Comparison of ENCODE assay signal across 8 cellular contexts in genomic region chr17:38559025-38559879, GRCh38. TPM values are rescaled to one million over a fixed set of nuclear protein-coding genes. Genes with fewer than 3 reads are reported as not detected.
DNase-seq lines count a peak whose midpoint lies in the region; ATAC-seq and TF ChIP-seq lines count a peak whose summit lies in the region.

No MANE protein-coding gene starts in this region.

- H3K9me3 ChIP-seq in Caco-2 = no peaks in the 10 kb centered on the region
- H3K9me3 ChIP-seq in cardiac muscle cell (ENCODE audit: low read depth) = no peaks in the 10 kb centered on the region

- CTCF ChIA-PET in Caco-2 (lab: Charles Lee) = interaction anchor here (0.6 to 3.2 kb wide), 22 partner anchors 12 to 312 kb away, joined by 3 to 292 read pairs (median 8); partner anchors contain the start of gene SRCIN1

- no peaks in the 10 kb centered on the region for H3K27me3 ChIP-seq in Caco-2 (replicated peaks; ENCODE audit: control insufficient read depth, insufficient read depth, low read length)
- H3K27me3 ChIP-seq in cardiac muscle cell = peaks cover 60% of the 10 kb centered on the region
- H3K27me3 ChIP-seq in rectal smooth muscle tissue (ENCODE audit: control insufficient read depth, insufficient read depth, low read length) = peaks cover 13% of the 10 kb centered on the region

- H3K36me3 ChIP-seq in Caco-2 (ENCODE audit: control insufficient read depth, insufficient read depth, low read length) = no peaks in the 10 kb centered on the region; the same call in 1 of the 2 replicates
- H3K36me3 ChIP-seq in cardiac muscle cell = no peaks in the 10 kb centered on the region
- no peaks in the 10 kb centered on the region for H3K36me3 ChIP-seq in rectal smooth muscle tissue (ENCODE audit: control insufficient read depth, insufficient read depth, low read length)
- H3K36me3 ChIP-seq in urinary bladder (ENCODE audit: insufficient read depth) = no peaks in the 10 kb centered on the region

- peak; percentile 96 to 97 for DNase-seq in Caco-2
- peak; percentile 83 for DNase-seq in MV-4-11 (lab: John Stamatoyannopoulos, UW)
- DNase-seq in SHP77 treated with DMSO at 0.1 percent for 48 hours (lab: John Stamatoyannopoulos, UW) = peak; percentile 89
- peak; percentile 95 for DNase-seq in activated naive CD4-positive, alpha-beta T cell treated with Interleukin-2 at 50 U/mL for 16 hours
- DNase-seq in cardiac muscle cell (ENCODE audit: low read depth in 1 of 2, low spot score in 1 of 2) = peak; percentile 84 to 87

- no peaks in the 10 kb centered on the region for H3K27me3 Mint-ChIP-seq in Caco-2 (ENCODE audit: insufficient read depth, unreplicated experiment)

- peak; percentile 67 for ATAC-seq in GM21737 (IDR thresholded peaks at IDR 0.05; ENCODE audit: unreplicated experiment)

- peaks cover 22% of the 10 kb centered on the region for H3K36me3 Mint-ChIP-seq in Caco-2 (ENCODE audit: insufficient read depth, unreplicated experiment)

- H3K4me3 ChIP-seq in Caco-2 (ENCODE audit: low read depth, low read length) = peak overlapping the region; percentile 56
- H3K4me3 ChIP-seq in cardiac muscle cell = peak overlapping the region; percentile 11
- peak overlapping the region; percentile 70 for H3K4me3 ChIP-seq in rectal smooth muscle tissue (ENCODE audit: low read length)
- peak overlapping the region; percentile 21 for H3K4me3 ChIP-seq in urinary bladder (ENCODE audit: low read depth, low read length)

- POLR2A ChIA-PET in Caco-2 (lab: Charles Lee) = interaction anchor here (0.6 to 1.4 kb wide), 2 partner anchors 108 to 235 kb away, joined by 4 read pairs; no protein-coding TSS in a partner anchor

- peaks cover 13% of the 10 kb centered on the region for H3K4me1 ChIP-seq in Caco-2
- H3K4me1 ChIP-seq in cardiac muscle cell (ENCODE audit: low read depth) = peaks cover 20% of the 10 kb centered on the region
- H3K4me1 ChIP-seq in rectal smooth muscle tissue (ENCODE audit: control insufficient read depth, insufficient read depth, low read length) = peaks cover 8% of the 10 kb centered on the region
- H3K4me1 ChIP-seq in urinary bladder (ENCODE audit: insufficient read depth) = no peaks in the 10 kb centered on the region

- no peak overlapping the region for H3K9ac ChIP-seq in rectal smooth muscle tissue (ENCODE audit: low read length)

- H3K27ac ChIP-seq in cardiac muscle cell = no peak overlapping the region
- no peak overlapping the region for H3K27ac ChIP-seq in rectal smooth muscle tissue (ENCODE audit: low read depth, low read length)
- H3K27ac ChIP-seq in urinary bladder (ENCODE audit: low read depth) = peak overlapping the region; percentile 79

- WGBS in urinary bladder = 6% methylated on average over 44 of the region's 44 CpGs

- H3K4me3 Mint-ChIP-seq in Caco-2 (ENCODE audit: unreplicated experiment) = peak overlapping the region; percentile 81

- BruUV-seq in Caco-2 (replicated peaks; lab: Mats Ljungman, UMichigan) = no TSS peak

- TF ChIP-seq CTCF in Caco-2 (IDR thresholded peaks at IDR 0.05; ENCODE audit: insufficient read depth in 1 of 2, low read depth in 1 of 2, low read length in 1 of 2, severe bottlenecking in 1 of 2, unreplicated experiment in 1 of 2) (peak in 1 of 2 experiments; percentile 28), cardiac muscle cell (IDR thresholded peaks at IDR 0.05; ENCODE audit: low read depth, low read length) (no peak)

- no peaks in the 10 kb centered on the region for H3K4me1 Mint-ChIP-seq in Caco-2 (ENCODE audit: low read depth, unreplicated experiment)

- no peaks in the 10 kb centered on the region for H3K9me3 Mint-ChIP-seq in Caco-2 (ENCODE audit: unreplicated experiment)

- intact Hi-C loops in Caco-2 (cut with micrococcal nuclease; ENCODE audit: unreplicated experiment) = loop anchor here (1.0 to 5.0 kb wide), 3 partner anchors 15 to 48 kb away; no protein-coding TSS in a partner anchor

- H3K27ac Mint-ChIP-seq in Caco-2 (ENCODE audit: unreplicated experiment) = peak overlapping the region; percentile 19

RNA-seq across cellular contexts. Expression of gene SRCIN1, which starts 46.5 kb away (rescaled TPM):
- 23.6 and 25.8 TPM in 2 replicates for total RNA-seq in Caco-2 (2022)
- total RNA-seq in cardiac muscle cell = 5.2 and 10.8 TPM in 2 replicates
- 2.3 and 4.6 TPM in 2 replicates for polyA plus RNA-seq in cardiac muscle cell
- total RNA-seq in urinary bladder = 2.7 TPM
- polyA plus RNA-seq in urinary bladder = 3.0 TPM

Comparison
In these comparisons a context has a peak if more than half of its experiments do, and no peak if none do; other contexts are left out.
1. H3K4me3 ChIP-seq: peak in every context shown above with its lines; median percentile 70 in rectal smooth muscle tissue; 56 in Caco-2; 21 in urinary bladder; 11 in cardiac muscle cell.